Comparison of ENCODE assay signal across 7 cellular contexts in genomic region chr1:180155202-180155682, GRCh38. TPM values are rescaled to one million over a fixed set of nuclear protein-coding genes. Genes with fewer than 3 reads are reported as not detected.
DNase-seq lines count a peak whose midpoint lies in the region; ATAC-seq and FAIRE-seq lines count a peak whose summit lies in the region.

No MANE protein-coding gene starts in this region.

- peaks cover 46% of the 10 kb centered on the region for H3K4me1 ChIP-seq in adipocyte (ENCODE audit: control insufficient read depth, insufficient read depth, low read length)
- H3K4me1 ChIP-seq in iPS-15b (ENCODE audit: control insufficient read depth, insufficient read depth, low read length), result peaks cover 7% of the 10 kb centered on the region
- peaks cover 11 to 12% of the 10 kb centered on the region in 2 donors for H3K4me1 ChIP-seq in small intestine (ENCODE audit: control insufficient read depth in 2 of 2, insufficient read depth in 1 of 2, low read depth in 1 of 2, low read length in 1 of 2)

- H3K27me3 ChIP-seq in adipocyte (replicated peaks; ENCODE audit: control insufficient read depth, insufficient read depth, low read length) (no peaks in the 10 kb centered on the region), iPS-15b (ENCODE audit: control insufficient read depth, insufficient read depth, low read length) (peaks cover 39% of the 10 kb centered on the region), small intestine (ENCODE audit: control insufficient read depth in 2 of 2, insufficient read depth in 2 of 2, low read length in 2 of 2) (no peaks in the 10 kb centered on the region)

- peak overlapping the region; percentile 81 for H3K9ac ChIP-seq in adipocyte (ENCODE audit: low read length)
- peak overlapping the region; percentile 41 for H3K9ac ChIP-seq in iPS-15b (ENCODE audit: low read depth, low read length)

- H3K4me3 ChIP-seq in adipocyte (ENCODE audit: low read length) (peak overlapping the region; percentile 88), iPS-15b (ENCODE audit: low read depth, low read length) (peak overlapping the region; percentile 76), small intestine (ENCODE audit: low read depth in 1 of 2, low read length in 2 of 2) (peak overlapping the region; percentile 83 to 84)

- H3K36me3 ChIP-seq in adipocyte (ENCODE audit: control insufficient read depth, insufficient read depth, low read length, severe bottlenecking), result no peaks in the 10 kb centered on the region
- H3K36me3 ChIP-seq in iPS-15b (ENCODE audit: control insufficient read depth, insufficient read depth, low read length), result no peaks in the 10 kb centered on the region
- no peaks in the 10 kb centered on the region for H3K36me3 ChIP-seq in small intestine (ENCODE audit: control insufficient read depth in 2 of 2, insufficient read depth in 2 of 2, low read length in 2 of 2)

- 1 to 2% (median 1%) methylated on average over 24 to 26 of the region's 26 CpGs for WGBS in small intestine, 3 donors

- ATAC-seq in GM19023 (IDR thresholded peaks at IDR 0.05; ENCODE audit: unreplicated experiment) (peak; percentile 4), GM18861 (IDR thresholded peaks at IDR 0.05; ENCODE audit: unreplicated experiment) (no peak)

- peak; percentile 19 for DNase-seq in NCI-H1105 (lab: John Stamatoyannopoulos, UW)
- DNase-seq in adipocyte (ENCODE audit: low read depth), result peak; percentile 56
- DNase-seq in small intestine, result peak; percentile 30
- no peak for DNase-seq in GDM1 (lab: John Stamatoyannopoulos, UW)

- H3K9me3 ChIP-seq in adipocyte (ENCODE audit: control insufficient read depth, low read length) (no peaks in the 10 kb centered on the region), iPS-15b (ENCODE audit: control insufficient read depth, insufficient read depth, low read length) (no peaks in the 10 kb centered on the region), small intestine (ENCODE audit: control insufficient read depth, low read depth) (no peaks in the 10 kb centered on the region)

- FAIRE-seq in small intestine (lab: Jason Lieb, UNC), result no peak

- H3K27ac ChIP-seq in small intestine (ENCODE audit: low read depth in 1 of 2, low read length in 1 of 2), result peak overlapping the region; percentile 56 to 89

RNA-seq across cellular contexts. Expression of gene QSOX1, which starts 0.6 kb away (rescaled TPM):
- polyA plus RNA-seq in small intestine, result 100 to 1,000 TPM in 1 of 3 donors, 10 to 100 TPM in 2; 18.1 to 115 (median 41.1) TPM
